In the genomic region with DNA sequence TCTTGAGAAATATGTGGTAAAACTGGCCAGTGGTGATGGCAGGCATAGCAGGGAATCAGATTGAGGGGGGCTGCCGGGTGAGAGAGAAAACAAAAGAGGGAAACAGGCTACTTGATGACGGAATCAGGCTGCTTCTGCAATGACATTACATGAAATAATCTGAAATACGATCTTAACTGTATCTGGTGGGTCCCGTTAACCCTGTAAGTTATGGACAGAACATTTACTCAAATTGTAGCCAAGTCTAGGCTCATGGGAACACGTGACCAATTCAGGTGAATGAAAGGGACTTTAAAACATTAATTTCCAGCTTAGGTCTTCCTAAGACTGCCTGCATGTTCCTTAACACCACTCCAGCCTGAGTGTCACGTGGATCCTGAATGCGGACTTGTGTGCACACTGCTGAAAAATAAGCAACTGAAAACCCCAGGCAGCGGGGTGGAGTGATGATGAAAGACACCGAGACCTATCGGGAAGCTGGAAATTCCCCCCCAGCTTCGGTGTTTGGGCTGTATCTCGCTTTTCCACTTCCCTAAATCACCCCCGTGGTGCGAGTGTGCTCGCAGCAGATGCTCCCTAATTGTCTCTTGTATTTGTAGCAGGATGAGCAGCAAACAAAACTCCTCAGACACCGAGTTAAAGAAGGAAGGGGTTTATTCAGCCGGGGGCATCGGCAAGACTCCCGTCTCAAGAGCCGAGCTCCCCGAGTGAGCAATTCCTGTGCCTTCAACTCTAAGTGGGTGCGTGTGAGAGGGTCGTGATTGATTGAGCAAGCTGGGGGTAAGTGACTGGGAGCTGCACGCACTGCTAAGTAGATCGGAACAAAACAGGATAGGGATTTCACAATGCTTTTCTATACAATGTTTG, we compare ENCODE assay signal across 8 cellular contexts.
A peak's percentile ranks its signal among the peaks of the same experiment; 100 is the strongest.
DNase-seq lines count a peak whose midpoint lies in the region; ATAC-seq and TF ChIP-seq lines count a peak whose summit lies in the region.

No MANE protein-coding gene starts in this region.

- peak; percentile 95 for DNase-seq in CD1c-positive myeloid dendritic cell (ENCODE audit: extremely low spot score)
- DNase-seq in NB4 (ENCODE audit: low read depth), result peak; percentile 83
- no peak for DNase-seq in stimulated activated CD4-positive, alpha-beta T cell treated with anti-CD3 and anti-CD28 coated beads, Interleukin-4, amount 100 ng/mL, for 4 hours
- no peak for DNase-seq in NCI-H2196 (lab: John Stamatoyannopoulos, UW; ENCODE audit: unreplicated experiment)
- DNase-seq in D341Med (ENCODE audit: low spot score), result no peak

- no peak for TF ChIP-seq POLR2A in NB4 (IDR thresholded peaks at IDR 0.05; ENCODE audit: extremely low read depth, insufficient read length)

- peaks cover 55% of the 10 kb centered on the region for H3K4me1 Mint-ChIP-seq in brain

- no peaks in the 10 kb centered on the region for H3K36me3 ChIP-seq in mucosa of stomach (ENCODE audit: control insufficient read depth, insufficient read depth, low read length)

- TF ChIP-seq CTCF in NB4 (IDR thresholded peaks at IDR 0.05; ENCODE audit: low read depth, low read length), result no peak
- TF ChIP-seq CTCF in brain (conservative IDR thresholded peaks at IDR 0.05), result no peak

- H3K4me3 Mint-ChIP-seq in brain, result peak overlapping the region; percentile 71 to 76 (median 73)

- peak overlapping the region; percentile 22 for H3K9ac ChIP-seq in mucosa of stomach (ENCODE audit: low read length)

- H3K9me3 ChIP-seq in mucosa of stomach (ENCODE audit: control insufficient read depth, low read length), result no peaks in the 10 kb centered on the region

- H3K27me3 ChIP-seq in mucosa of stomach (ENCODE audit: control insufficient read depth, insufficient read depth, low read length), result peaks cover 38% of the 10 kb centered on the region

- H3K4me1 ChIP-seq in mucosa of stomach (ENCODE audit: control insufficient read depth, insufficient read depth, low read length), result peaks cover 24% of the 10 kb centered on the region

- ATAC-seq in HG02870 (IDR thresholded peaks at IDR 0.05; ENCODE audit: unreplicated experiment), result no peak

- H3K27me3 Mint-ChIP-seq in brain, result peaks cover 73% of the 10 kb centered on the region

- peaks cover 0 to 4% (median 0%) of the 10 kb centered on the region in 5 experiments for H3K9me3 Mint-ChIP-seq in brain

- no peaks in the 10 kb centered on the region for H3K36me3 Mint-ChIP-seq in brain

- H3K4me3 ChIP-seq in NB4 (ENCODE audit: low read depth, low read length), result peak overlapping the region; percentile 50
- H3K4me3 ChIP-seq in mucosa of stomach (ENCODE audit: low read length), result no peak overlapping the region

- peak overlapping the region in 2 of 5 experiments; percentile 8 to 82 for H3K27ac Mint-ChIP-seq in brain

Comparison
In these comparisons a context has a peak if more than half of its experiments do, and no peak if none do; other contexts are left out.
1. DNase-seq: peak in CD1c-positive myeloid dendritic cell (single experiment) and NB4 (single experiment); none in stimulated activated CD4-positive, alpha-beta T cell treated with anti-CD3 and anti-CD28 coated beads, Interleukin-4, amount 100 ng/mL, for 4 hours (0 of 2), NCI-H2196 (single experiment) and D341Med (single experiment).